8 cellular contexts compared by ENCODE assay signal in genomic region chr16:1474796-1475551, GRCh38. TPM values are rescaled to one million over a fixed set of nuclear protein-coding genes. Genes with fewer than 3 reads are reported as not detected.
DNase-seq lines count a peak whose midpoint lies in the region; ATAC-seq and TF ChIP-seq lines count a peak whose summit lies in the region.

CLCN7 (minus strand) TSS chr16:1475028; CDS start chr16:1474974, 54 bp downstream.

- peak; percentile 64 for DNase-seq in AG09319 (ENCODE audit: extremely low read depth, low read depth)
- peak; percentile 59 to 81 for DNase-seq in NCI-H446 (lab: John Stamatoyannopoulos, UW)
- peak; percentile 97 for DNase-seq in activated CD4-positive, alpha-beta T cell treated with anti-CD3 and anti-CD28 coated beads, Interleukin-2, amount 10 ng/mL, durations not matched to agents 24 days and 14 days
- peak; percentile 93 for DNase-seq in colonic mucosa
- DNase-seq in left colon: peak; percentile 89 to 94
- peak; percentile 77 to 86 for DNase-seq in stimulated activated CD4-positive, alpha-beta T cell treated with anti-CD3 and anti-CD28 coated beads, Interleukin-1b, Interleukin-23, amount 100 ng/mL, for 4 hours (ENCODE audit: low read depth in 2 of 2)

- peak within 1 kb of the TSS; percentile 89 for H3K4me3 Mint-ChIP-seq in activated CD4-positive, alpha-beta T cell treated with anti-CD3 and anti-CD28 coated beads, Interleukin-2, amount 10 ng/mL, durations not matched to agents 24 days and 14 days

- no peaks in the 10 kb centered on the region for H3K36me3 ChIP-seq in colonic mucosa

- no peaks in the 10 kb centered on the region for H3K27me3 ChIP-seq in colonic mucosa

- H3K9me3 ChIP-seq in colonic mucosa: no peaks in the 10 kb centered on the region

- H3K9ac ChIP-seq in colonic mucosa (ENCODE audit: low read depth in 2 of 2, low read length in 2 of 2): peak within 1 kb of the TSS; percentile 85 to 88

- no peak for TF ChIP-seq CTCF in AG09319 (IDR thresholded peaks at IDR 0.05; ENCODE audit: low read depth, low read length)
- TF ChIP-seq CTCF in colonic mucosa (IDR thresholded peaks at IDR 0.05): no peak

- no peaks in the 10 kb centered on the region for H3K9me3 Mint-ChIP-seq in activated CD4-positive, alpha-beta T cell treated with anti-CD3 and anti-CD28 coated beads, Interleukin-2, amount 10 ng/mL, durations not matched to agents 24 days and 14 days

- peaks cover 9% of the 10 kb centered on the region for H3K4me1 Mint-ChIP-seq in activated CD4-positive, alpha-beta T cell treated with anti-CD3 and anti-CD28 coated beads, Interleukin-2, amount 10 ng/mL, durations not matched to agents 24 days and 14 days

- H3K4me3 ChIP-seq in colonic mucosa: peak within 1 kb of the TSS; percentile 92

- H3K36me3 Mint-ChIP-seq in activated CD4-positive, alpha-beta T cell treated with anti-CD3 and anti-CD28 coated beads, Interleukin-2, amount 10 ng/mL, durations not matched to agents 24 days and 14 days (ENCODE audit: low read depth): peaks cover 3% of the 10 kb centered on the region

- no peaks in the 10 kb centered on the region for H3K27me3 Mint-ChIP-seq in activated CD4-positive, alpha-beta T cell treated with anti-CD3 and anti-CD28 coated beads, Interleukin-2, amount 10 ng/mL, durations not matched to agents 24 days and 14 days

- ATAC-seq in GM18909 (IDR thresholded peaks at IDR 0.05; ENCODE audit: poor library complexity, unreplicated experiment) (peak; percentile 86), HG03159 (IDR thresholded peaks at IDR 0.05; ENCODE audit: unreplicated experiment) (peak; percentile 87), left colon (peak; percentile 99)

- H3K4me1 ChIP-seq in colonic mucosa: peaks cover 10% of the 10 kb centered on the region

- peak within 1 kb of the TSS; percentile 87 for H3K27ac Mint-ChIP-seq in activated CD4-positive, alpha-beta T cell treated with anti-CD3 and anti-CD28 coated beads, Interleukin-2, amount 10 ng/mL, durations not matched to agents 24 days and 14 days

- intact Hi-C loops in activated CD4-positive, alpha-beta T cell treated with anti-CD3 and anti-CD28 coated beads, Interleukin-2, amount 10 ng/mL, durations not matched to agents 24 days and 14 days (cut with micrococcal nuclease): loop anchor here (1.0 to 2.0 kb wide), 3 partner anchors 18 to 296 kb away; partner anchors contain the start of genes NME3, TELO2 and UQCC4
- intact Hi-C loops in colonic mucosa (cut with DNase I): no loop called here
- intact Hi-C loops in left colon (cut with DNase I, micrococcal nuclease): no loop called here

- peak within 1 kb of the TSS; percentile 79 for H3K27ac ChIP-seq in colonic mucosa

RNA-seq across cellular contexts. Expression of gene CLCN7, which starts in this region (rescaled TPM):
- 56.5 and 58.0 TPM in 2 replicates for total RNA-seq in activated CD4-positive, alpha-beta T cell treated with anti-CD3 and anti-CD28 coated beads, Interleukin-2, amount 10 ng/mL, durations not matched to agents 24 days and 14 days
- 10 to 100 TPM; 42.4 to 61.5 TPM for total RNA-seq in colonic mucosa
- 10 to 100 TPM; 42.3 to 44.9 TPM for total RNA-seq in left colon

Comparison
In these comparisons a context has a peak if more than half of its experiments do, and no peak if none do; other contexts are left out.
1. Peak in every context shown above with its lines: DNase-seq, ATAC-seq, H3K4me3 ChIP-seq and H3K27ac ChIP-seq.